15 cellular contexts compared by ENCODE assay signal in genomic region chr18:10201655-10202054, GRCh38.
"Had no signal": no experiment of that assay in that cellular context is flagged by ENCODE, and none has a peak within 500 bp of the region (broad histone marks: within the 10 kb centered on the region; RNA-seq: fewer than 3 reads in every experiment).

No MANE protein-coding gene starts in this region.

- H3K27ac ChIP-seq: gastroesophageal sphincter, neutrophil, tibial nerve, vagina had no signal

- DNase-seq: activated CD4-positive, alpha-beta T cell treated with anti-CD3 and anti-CD28 coated beads for 4 hours; activated CD8-positive, alpha-beta memory T cell treated with anti-CD3 and anti-CD28 coated beads, Interleukin-2, amount 50 U/mL, for 4 hours; activated CD8-positive, alpha-beta T cell treated with anti-CD3 and anti-CD28 coated beads, Interleukin-2, amount 10 ng/mL, durations not matched to agents 7 days and 5 days; activated gamma-delta T cell; activated T-cell treated with anti-CD3 and anti-CD28 coated beads, Interleukin-2, amount 50 U/mL, for 72 hours; left cardiac atrium; naive B cell; stimulated activated CD4-positive, alpha-beta T cell treated with anti-CD3 and anti-CD28 coated beads, Interleukin-4, amount 100 ng/mL, for 1 hour; stimulated activated naive CD4-positive, alpha-beta T cell had no signal

- H3K36me3 ChIP-seq: gastroesophageal sphincter, neutrophil, tibial nerve, vagina had no signal

- H3K9me3 ChIP-seq: gastroesophageal sphincter, neutrophil, tibial nerve, vagina had no signal

- H3K27ac Mint-ChIP-seq: activated CD8-positive, alpha-beta T cell treated with anti-CD3 and anti-CD28 coated beads, Interleukin-2, amount 10 ng/mL, durations not matched to agents 7 days and 5 days; activated naive CD4-positive, alpha-beta T cell treated with anti-CD3 and anti-CD28 coated beads, Interleukin-2, amount 50 U/mL, for 72 hours; activated T-cell treated with anti-CD3 and anti-CD28 coated beads, Interleukin-2, amount 50 U/mL, for 72 hours; WTC11 had no signal

- H3K4me3 Mint-ChIP-seq: activated CD8-positive, alpha-beta T cell treated with anti-CD3 and anti-CD28 coated beads, Interleukin-2, amount 10 ng/mL, durations not matched to agents 7 days and 5 days; activated T-cell treated with anti-CD3 and anti-CD28 coated beads, Interleukin-2, amount 50 U/mL, for 72 hours; naive B cell; WTC11 had no signal

- H3K4me1 ChIP-seq: gastroesophageal sphincter, vagina had no signal

- H3K4me3 ChIP-seq: gastroesophageal sphincter, tibial nerve, vagina had no signal

- H3K36me3 Mint-ChIP-seq: activated naive CD4-positive, alpha-beta T cell treated with anti-CD3 and anti-CD28 coated beads, Interleukin-2, amount 50 U/mL, for 72 hours; naive B cell; WTC11 had no signal

- H3K27me3 ChIP-seq: gastroesophageal sphincter, neutrophil, tibial nerve, vagina had no signal

- H3K9me3 Mint-ChIP-seq: activated naive CD4-positive, alpha-beta T cell treated with anti-CD3 and anti-CD28 coated beads, Interleukin-2, amount 50 U/mL, for 72 hours; activated T-cell treated with anti-CD3 and anti-CD28 coated beads, Interleukin-2, amount 50 U/mL, for 72 hours; naive B cell; WTC11 had no signal
